ENCODE assay signal across 8 cellular contexts in the genomic region with DNA sequence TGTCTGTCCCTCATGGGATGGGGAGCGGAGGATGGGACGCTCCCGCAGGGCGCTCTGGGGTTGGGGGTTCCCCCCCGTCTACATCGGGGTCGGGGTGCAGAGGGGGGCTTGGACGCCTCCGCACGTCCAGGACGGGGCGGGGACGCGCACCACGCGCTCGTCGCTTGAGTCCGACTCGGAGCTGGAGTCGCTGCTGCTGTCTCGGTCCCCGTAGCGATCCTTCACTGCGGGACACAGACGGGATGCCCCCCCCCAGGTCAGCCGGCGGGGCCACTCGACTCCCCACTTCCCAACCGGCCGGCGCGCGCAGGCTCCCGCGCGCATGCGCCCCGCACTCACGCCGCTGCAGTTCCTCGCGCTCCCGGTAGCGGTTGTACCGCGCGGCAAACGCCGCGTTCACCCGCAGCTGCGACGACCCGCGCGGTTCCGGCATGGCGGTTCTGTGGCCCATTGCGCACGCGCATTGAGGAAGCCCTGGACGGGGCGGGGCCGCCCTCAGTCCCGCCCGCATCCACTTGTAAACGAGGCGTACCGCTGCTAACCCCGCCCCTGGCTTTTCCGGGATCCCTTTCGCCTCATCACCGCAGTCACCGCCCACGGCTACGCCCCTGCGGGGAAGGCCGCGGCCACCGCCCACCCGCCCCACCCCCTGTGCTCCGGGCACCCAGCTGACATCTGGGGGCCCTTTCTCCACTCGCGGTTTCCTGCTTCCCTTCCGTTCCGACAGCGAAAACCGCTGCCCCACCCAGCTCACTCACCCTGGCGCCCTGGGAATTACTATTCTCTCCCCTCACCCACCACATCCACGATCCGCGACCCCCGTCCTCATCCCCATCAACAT. TPM values are rescaled to one million over a fixed set of nuclear protein-coding genes. Genes with fewer than 3 reads are reported as not detected.
DNase-seq lines count a peak whose midpoint lies in the region; ATAC-seq and TF ChIP-seq lines count a peak whose summit lies in the region.

A gene (minus strand): TSS at position 444 of the 841 bp plus-strand sequence. CDS start 11 bp downstream, at position 433.

- H3K36me3 Mint-ChIP-seq in activated CD8-positive, alpha-beta memory T cell treated with anti-CD3 and anti-CD28 coated beads, Interleukin-2, amount 10 ng/mL, durations not matched to agents 7 days and 5 days = peaks cover 37% of the 10 kb centered on the region
- peaks cover 17% of the 10 kb centered on the region for H3K36me3 Mint-ChIP-seq in endodermal cell (ENCODE audit: low read depth)

- 0 to 1% methylated on average over 34 to 94 of the region's 94 CpGs for WGBS in endodermal cell (ENCODE audit: insufficient coverage in 1 of 2, insufficient read length in 1 of 2), 2 experiments
- WGBS in mesodermal cell (ENCODE audit: insufficient coverage in 2 of 2), 2 experiments = 0% methylated on average over 64 to 82 of the region's 94 CpGs

- H3K27me3 Mint-ChIP-seq in activated CD8-positive, alpha-beta memory T cell treated with anti-CD3 and anti-CD28 coated beads, Interleukin-2, amount 10 ng/mL, durations not matched to agents 7 days and 5 days = no peaks in the 10 kb centered on the region
- H3K27me3 Mint-ChIP-seq in endodermal cell (ENCODE audit: insufficient read depth) = peaks cover 19% of the 10 kb centered on the region

- peaks cover 13% of the 10 kb centered on the region for H3K27me3 ChIP-seq in HUES48 (ENCODE audit: control insufficient read depth, insufficient read depth, low read length)
- H3K27me3 ChIP-seq in NT2/D1 (ENCODE audit: insufficient read depth, insufficient read length) = peaks cover 7% of the 10 kb centered on the region
- peaks cover 16% of the 10 kb centered on the region for H3K27me3 ChIP-seq in endodermal cell (ENCODE audit: control insufficient read depth, insufficient read depth, low read length, poor library complexity, severe bottlenecking)

- CTCF ChIA-PET in activated CD8-positive, alpha-beta memory T cell treated with anti-CD3 and anti-CD28 coated beads, Interleukin-2, amount 10 ng/mL, durations not matched to agents 7 days and 5 days (lab: Charles Lee) = interaction anchor here (1.0 to 9.1 kb wide), 11 partner anchors 12 to 296 kb away, joined by 3 to 116 read pairs (median 5); a partner anchor contains a TSS

- TF ChIP-seq CTCF in endodermal cell (conservative IDR thresholded peaks at IDR 0.05) = peak; percentile 67

- H3K4me3 ChIP-seq in HUES48 (ENCODE audit: low read depth, low read length) (peak within 1 kb of the TSS; percentile 83), NT2/D1 (ENCODE audit: insufficient read length, low read depth) (peak within 1 kb of the TSS; percentile 87), endodermal cell (ENCODE audit: low read length) (peak within 1 kb of the TSS; percentile 91), mesodermal cell (ENCODE audit: extremely low read depth, insufficient read depth, low read length, poor library complexity, severe bottlenecking) (peak within 1 kb of the TSS; percentile 80)

- peaks cover 40% of the 10 kb centered on the region for H3K4me1 Mint-ChIP-seq in activated CD8-positive, alpha-beta memory T cell treated with anti-CD3 and anti-CD28 coated beads, Interleukin-2, amount 10 ng/mL, durations not matched to agents 7 days and 5 days
- peaks cover 23% of the 10 kb centered on the region for H3K4me1 Mint-ChIP-seq in endodermal cell

- DNase-seq in Caki2 (ENCODE audit: low read depth) (peak; percentile 84), NT2/D1 (ENCODE audit: low read depth, low spot score) (peak; percentile 95), endodermal cell (peak; percentile 99)
- DNase-seq in activated CD8-positive, alpha-beta memory T cell treated with anti-CD3 and anti-CD28 coated beads, Interleukin-2, amount 10 ng/mL, durations not matched to agents 7 days and 5 days = peak; percentile 99
- DNase-seq in stimulated activated CD8-positive, alpha-beta memory T cell treated with anti-CD3 and anti-CD28 coated beads, Interleukin-15, amount 100 ng/mL, for 24 hours (ENCODE audit: low read depth) = peak; percentile 96

- no peaks in the 10 kb centered on the region for H3K9me3 Mint-ChIP-seq in activated CD8-positive, alpha-beta memory T cell treated with anti-CD3 and anti-CD28 coated beads, Interleukin-2, amount 10 ng/mL, durations not matched to agents 7 days and 5 days (ENCODE audit: low read depth)
- no peaks in the 10 kb centered on the region for H3K9me3 Mint-ChIP-seq in endodermal cell

- in situ Hi-C loops in Caki2 (cut with HindIII; ENCODE audit: low pct_unique_long_range_greater_than_20kb, low sequenced_read_pairs) = no loop called here

- H3K4me3 Mint-ChIP-seq in activated CD8-positive, alpha-beta memory T cell treated with anti-CD3 and anti-CD28 coated beads, Interleukin-2, amount 10 ng/mL, durations not matched to agents 7 days and 5 days = peak within 1 kb of the TSS; percentile 96
- peak within 1 kb of the TSS; percentile 91 for H3K4me3 Mint-ChIP-seq in endodermal cell

- H3K36me3 ChIP-seq in HUES48 (ENCODE audit: control insufficient read depth, insufficient read depth, low read length) (peaks cover 17% of the 10 kb centered on the region), NT2/D1 (ENCODE audit: insufficient read depth, insufficient read length, low read length) (peaks cover 28% of the 10 kb centered on the region), endodermal cell (ENCODE audit: control insufficient read depth, insufficient read depth, low read length) (peaks cover 19% of the 10 kb centered on the region), mesodermal cell (ENCODE audit: control insufficient read depth, insufficient read depth, low read length) (peaks cover 13% of the 10 kb centered on the region)

- peak within 1 kb of the TSS; percentile 93 for H3K27ac Mint-ChIP-seq in activated CD8-positive, alpha-beta memory T cell treated with anti-CD3 and anti-CD28 coated beads, Interleukin-2, amount 10 ng/mL, durations not matched to agents 7 days and 5 days
- peak within 1 kb of the TSS; percentile 97 for H3K27ac Mint-ChIP-seq in endodermal cell

- peaks cover 11% of the 10 kb centered on the region for H3K4me1 ChIP-seq in HUES48 (ENCODE audit: control insufficient read depth, insufficient read depth, low read length)
- H3K4me1 ChIP-seq in NT2/D1 (ENCODE audit: insufficient read depth, insufficient read length) = peaks cover 14% of the 10 kb centered on the region
- no peaks in the 10 kb centered on the region for H3K4me1 ChIP-seq in endodermal cell (ENCODE audit: control insufficient read depth, insufficient read depth, low read length)
- H3K4me1 ChIP-seq in mesodermal cell (ENCODE audit: control insufficient read depth, insufficient read depth, low read length, poor library complexity, severe bottlenecking) = peaks cover 20% of the 10 kb centered on the region

- H3K9ac ChIP-seq in HUES48 (ENCODE audit: low read depth, low read length) = peak within 1 kb of the TSS; percentile 75
- H3K9ac ChIP-seq in NT2/D1 (ENCODE audit: insufficient read length, low read depth) = peak within 1 kb of the TSS; percentile 99
- peak within 1 kb of the TSS; percentile 87 for H3K9ac ChIP-seq in endodermal cell (ENCODE audit: extremely low read depth, low read length, poor library complexity, severe bottlenecking)

- H3K27ac ChIP-seq in HUES48 (ENCODE audit: low read depth, low read length) (peak within 1 kb of the TSS; percentile 89), endodermal cell (ENCODE audit: low read depth, low read length) (peak within 1 kb of the TSS; percentile 73), mesodermal cell (ENCODE audit: low read depth, low read length, severe bottlenecking) (peak within 1 kb of the TSS; percentile 62)

- ATAC-seq in GM21381 (IDR thresholded peaks at IDR 0.05; ENCODE audit: unreplicated experiment) = peak; percentile 37
- peak; percentile 48 for ATAC-seq in activated CD8-positive, alpha-beta memory T cell treated with anti-CD3 and anti-CD28 coated beads, Interleukin-2, amount 10 ng/mL, durations not matched to agents 7 days and 5 days

- no peaks in the 10 kb centered on the region for H3K9me3 ChIP-seq in HUES48 (ENCODE audit: control insufficient read depth, insufficient read depth, low read length)
- H3K9me3 ChIP-seq in NT2/D1 (ENCODE audit: insufficient read depth, low read length) = no peaks in the 10 kb centered on the region
- no peaks in the 10 kb centered on the region for H3K9me3 ChIP-seq in endodermal cell (ENCODE audit: control insufficient read depth, low read length)
- H3K9me3 ChIP-seq in mesodermal cell (ENCODE audit: control insufficient read depth, low read length) = no peaks in the 10 kb centered on the region

RNA-seq across cellular contexts. Expression of the gene that starts here (rescaled TPM):
- total RNA-seq in Caki2 (2014; rRNA removed; shearing (Covaris generic); ENCODE audit: low replicate concordance) = 7.4 and 7.5 TPM in 2 replicates
- 10 to 100 TPM; 68.1 to 72.2 TPM for total RNA-seq in activated CD8-positive, alpha-beta memory T cell treated with anti-CD3 and anti-CD28 coated beads, Interleukin-2, amount 10 ng/mL, durations not matched to agents 7 days and 5 days
- total RNA-seq in endodermal cell = 10 to 100 TPM; 45.2 to 47.7 TPM
- polyA plus RNA-seq in endodermal cell (2013, experiment 1 of 2) = 29.4 TPM
- polyA plus RNA-seq in endodermal cell (2013, experiment 2 of 2) = 27.3 TPM
- polyA plus RNA-seq in mesodermal cell (2013, experiment 1 of 2) = 15.6 TPM
- 16.4 TPM for polyA plus RNA-seq in mesodermal cell (2013, experiment 2 of 2)

Comparison
In these comparisons a context has a peak if more than half of its experiments do, and no peak if none do; other contexts are left out.
1. Peak in every context shown above with its lines: DNase-seq, ATAC-seq, H3K4me3 ChIP-seq and H3K27ac ChIP-seq.